Comparison of ENCODE assay signal across 1 cellular context in the genomic region with DNA sequence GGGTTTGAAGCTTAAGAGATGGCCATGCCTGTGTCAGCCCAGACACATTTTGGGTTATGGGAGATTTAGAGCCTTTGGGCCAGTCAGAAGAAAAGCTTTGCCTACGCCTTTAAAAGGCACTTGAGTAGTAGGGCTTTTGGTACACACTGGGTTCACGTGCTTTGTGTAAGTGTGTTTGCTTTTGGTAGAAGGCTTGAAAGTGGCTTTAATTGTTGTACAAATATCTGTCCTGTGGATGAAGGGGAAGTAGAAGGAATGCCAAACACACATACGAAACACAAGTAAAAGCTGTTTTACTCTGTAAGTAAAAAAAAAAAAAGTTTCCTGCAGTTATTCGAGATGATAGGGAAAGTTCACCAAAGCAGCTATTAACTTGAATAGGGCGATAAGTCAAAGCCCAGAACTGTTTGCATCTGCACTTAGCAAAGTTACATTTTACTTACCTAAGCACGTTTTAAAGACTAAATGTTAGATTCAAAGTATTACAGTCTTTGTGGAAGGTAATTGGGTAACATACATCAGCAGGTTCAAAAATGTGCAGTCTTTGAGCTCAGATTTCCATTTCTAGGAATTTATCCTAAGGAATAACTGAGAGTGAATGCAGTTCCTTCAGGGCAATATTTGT.
A peak's percentile ranks its signal among the peaks of the same experiment; 100 is the strongest.
TF ChIP-seq lines count a peak whose summit lies in the region.

No MANE protein-coding gene starts in this region.

TF ChIP-seq in HepG2, 621 proteins besides CTCF, POLR2A, EP300 and RAD21 (continued from another document and continues in another):
- TF ChIP-seq, protein P1, sequence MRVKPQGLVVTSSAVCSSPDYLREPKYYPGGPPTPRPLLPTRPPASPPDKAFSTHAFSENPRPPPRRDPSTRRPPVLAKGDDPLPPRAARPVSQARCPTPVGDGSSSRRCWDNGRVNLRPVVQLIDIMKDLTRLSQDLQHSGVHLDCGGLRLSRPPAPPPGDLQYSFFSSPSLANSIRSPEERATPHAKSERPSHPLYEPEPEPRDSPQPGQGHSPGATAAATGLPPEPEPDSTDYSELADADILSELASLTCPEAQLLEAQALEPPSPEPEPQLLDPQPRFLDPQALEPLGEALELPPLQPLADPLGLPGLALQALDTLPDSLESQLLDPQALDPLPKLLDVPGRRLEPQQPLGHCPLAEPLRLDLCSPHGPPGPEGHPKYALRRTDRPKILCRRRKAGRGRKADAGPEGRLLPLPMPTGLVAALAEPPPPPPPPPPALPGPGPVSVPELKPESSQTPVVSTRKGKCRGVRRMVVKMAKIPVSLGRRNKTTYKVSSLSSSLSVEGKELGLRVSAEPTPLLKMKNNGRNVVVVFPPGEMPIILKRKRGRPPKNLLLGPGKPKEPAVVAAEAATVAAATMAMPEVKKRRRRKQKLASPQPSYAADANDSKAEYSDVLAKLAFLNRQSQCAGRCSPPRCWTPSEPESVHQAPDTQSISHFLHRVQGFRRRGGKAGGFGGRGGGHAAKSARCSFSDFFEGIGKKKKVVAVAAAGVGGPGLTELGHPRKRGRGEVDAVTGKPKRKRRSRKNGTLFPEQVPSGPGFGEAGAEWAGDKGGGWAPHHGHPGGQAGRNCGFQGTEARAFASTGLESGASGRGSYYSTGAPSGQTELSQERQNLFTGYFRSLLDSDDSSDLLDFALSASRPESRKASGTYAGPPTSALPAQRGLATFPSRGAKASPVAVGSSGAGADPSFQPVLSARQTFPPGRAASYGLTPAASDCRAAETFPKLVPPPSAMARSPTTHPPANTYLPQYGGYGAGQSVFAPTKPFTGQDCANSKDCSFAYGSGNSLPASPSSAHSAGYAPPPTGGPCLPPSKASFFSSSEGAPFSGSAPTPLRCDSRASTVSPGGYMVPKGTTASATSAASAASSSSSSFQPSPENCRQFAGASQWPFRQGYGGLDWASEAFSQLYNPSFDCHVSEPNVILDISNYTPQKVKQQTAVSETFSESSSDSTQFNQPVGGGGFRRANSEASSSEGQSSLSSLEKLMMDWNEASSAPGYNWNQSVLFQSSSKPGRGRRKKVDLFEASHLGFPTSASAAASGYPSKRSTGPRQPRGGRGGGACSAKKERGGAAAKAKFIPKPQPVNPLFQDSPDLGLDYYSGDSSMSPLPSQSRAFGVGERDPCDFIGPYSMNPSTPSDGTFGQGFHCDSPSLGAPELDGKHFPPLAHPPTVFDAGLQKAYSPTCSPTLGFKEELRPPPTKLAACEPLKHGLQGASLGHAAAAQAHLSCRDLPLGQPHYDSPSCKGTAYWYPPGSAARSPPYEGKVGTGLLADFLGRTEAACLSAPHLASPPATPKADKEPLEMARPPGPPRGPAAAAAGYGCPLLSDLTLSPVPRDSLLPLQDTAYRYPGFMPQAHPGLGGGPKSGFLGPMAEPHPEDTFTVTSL (CRISPR knock-in tag; IDR thresholded peaks at IDR 0.05; ENCODE audit: borderline replicate concordance) = peak; percentile 88; the same call in 1 of the 2 replicates
- 0 out of 2 replicates have a peak, but pooled peaks have one; percentile 72 for TF ChIP-seq ZNF761 (CRISPR knock-in tag; conservative IDR thresholded peaks at IDR 0.05)
- TF ChIP-seq ZSCAN25 (CRISPR knock-in tag; IDR thresholded peaks at IDR 0.05) = no peak
- no peak for TF ChIP-seq TGIF2 (CRISPR knock-in tag; IDR thresholded peaks at IDR 0.05)
- TF ChIP-seq, protein P2, sequence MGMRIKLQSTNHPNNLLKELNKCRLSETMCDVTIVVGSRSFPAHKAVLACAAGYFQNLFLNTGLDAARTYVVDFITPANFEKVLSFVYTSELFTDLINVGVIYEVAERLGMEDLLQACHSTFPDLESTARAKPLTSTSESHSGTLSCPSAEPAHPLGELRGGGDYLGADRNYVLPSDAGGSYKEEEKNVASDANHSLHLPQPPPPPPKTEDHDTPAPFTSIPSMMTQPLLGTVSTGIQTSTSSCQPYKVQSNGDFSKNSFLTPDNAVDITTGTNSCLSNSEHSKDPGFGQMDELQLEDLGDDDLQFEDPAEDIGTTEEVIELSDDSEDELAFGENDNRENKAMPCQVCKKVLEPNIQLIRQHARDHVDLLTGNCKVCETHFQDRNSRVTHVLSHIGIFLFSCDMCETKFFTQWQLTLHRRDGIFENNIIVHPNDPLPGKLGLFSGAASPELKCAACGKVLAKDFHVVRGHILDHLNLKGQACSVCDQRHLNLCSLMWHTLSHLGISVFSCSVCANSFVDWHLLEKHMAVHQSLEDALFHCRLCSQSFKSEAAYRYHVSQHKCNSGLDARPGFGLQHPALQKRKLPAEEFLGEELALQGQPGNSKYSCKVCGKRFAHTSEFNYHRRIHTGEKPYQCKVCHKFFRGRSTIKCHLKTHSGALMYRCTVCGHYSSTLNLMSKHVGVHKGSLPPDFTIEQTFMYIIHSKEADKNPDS (CRISPR knock-in tag; IDR thresholded peaks at IDR 0.05) = no peak
- TF ChIP-seq ATF4 (CRISPR knock-in tag; IDR thresholded peaks at IDR 0.05) = no peak
- TF ChIP-seq ZNF792 (CRISPR knock-in tag; IDR thresholded peaks at IDR 0.05) = peak; percentile 35; the same call in 1 of the 2 replicates
- peak; percentile 99 for TF ChIP-seq ISL2 (CRISPR knock-in tag; IDR thresholded peaks at IDR 0.05)
- peak; percentile 78; the same call in 1 of the 2 replicates for TF ChIP-seq CREM (IDR thresholded peaks at IDR 0.05)
- no peak for TF ChIP-seq CREM (CRISPR knock-in tag; IDR thresholded peaks at IDR 0.05)
- no peak for TF ChIP-seq ZNF709 (CRISPR knock-in tag; IDR thresholded peaks at IDR 0.05)
- TF ChIP-seq, protein P3, sequence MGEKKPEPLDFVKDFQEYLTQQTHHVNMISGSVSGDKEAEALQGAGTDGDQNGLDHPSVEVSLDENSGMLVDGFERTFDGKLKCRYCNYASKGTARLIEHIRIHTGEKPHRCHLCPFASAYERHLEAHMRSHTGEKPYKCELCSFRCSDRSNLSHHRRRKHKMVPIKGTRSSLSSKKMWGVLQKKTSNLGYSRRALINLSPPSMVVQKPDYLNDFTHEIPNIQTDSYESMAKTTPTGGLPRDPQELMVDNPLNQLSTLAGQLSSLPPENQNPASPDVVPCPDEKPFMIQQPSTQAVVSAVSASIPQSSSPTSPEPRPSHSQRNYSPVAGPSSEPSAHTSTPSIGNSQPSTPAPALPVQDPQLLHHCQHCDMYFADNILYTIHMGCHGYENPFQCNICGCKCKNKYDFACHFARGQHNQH (CRISPR knock-in tag; IDR thresholded peaks at IDR 0.05) = no peak
- no peak for TF ChIP-seq PAX8 (CRISPR knock-in tag; IDR thresholded peaks at IDR 0.05; ENCODE audit: borderline replicate concordance)
- no peak for TF ChIP-seq IKZF1 (IDR thresholded peaks at IDR 0.05)
- no peak for TF ChIP-seq PAF1 (CRISPR knock-in tag; IDR thresholded peaks at IDR 0.05)
- peak; percentile 97 for TF ChIP-seq TCF7 (IDR thresholded peaks at IDR 0.05; ENCODE audit: low read depth)
- TF ChIP-seq, protein P4, sequence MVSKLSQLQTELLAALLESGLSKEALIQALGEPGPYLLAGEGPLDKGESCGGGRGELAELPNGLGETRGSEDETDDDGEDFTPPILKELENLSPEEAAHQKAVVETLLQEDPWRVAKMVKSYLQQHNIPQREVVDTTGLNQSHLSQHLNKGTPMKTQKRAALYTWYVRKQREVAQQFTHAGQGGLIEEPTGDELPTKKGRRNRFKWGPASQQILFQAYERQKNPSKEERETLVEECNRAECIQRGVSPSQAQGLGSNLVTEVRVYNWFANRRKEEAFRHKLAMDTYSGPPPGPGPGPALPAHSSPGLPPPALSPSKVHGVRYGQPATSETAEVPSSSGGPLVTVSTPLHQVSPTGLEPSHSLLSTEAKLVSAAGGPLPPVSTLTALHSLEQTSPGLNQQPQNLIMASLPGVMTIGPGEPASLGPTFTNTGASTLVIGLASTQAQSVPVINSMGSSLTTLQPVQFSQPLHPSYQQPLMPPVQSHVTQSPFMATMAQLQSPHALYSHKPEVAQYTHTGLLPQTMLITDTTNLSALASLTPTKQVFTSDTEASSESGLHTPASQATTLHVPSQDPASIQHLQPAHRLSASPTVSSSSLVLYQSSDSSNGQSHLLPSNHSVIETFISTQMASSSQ (IDR thresholded peaks at IDR 0.05; ENCODE audit: low read depth) = peak; percentile 54; the same call in 1 of the 2 replicates
- TF ChIP-seq, protein P4 (CRISPR knock-in tag; IDR thresholded peaks at IDR 0.05; ENCODE audit: borderline replicate concordance) = peak; percentile 82; the same call in 1 of the 2 replicates
- TF ChIP-seq ZNF546 (CRISPR knock-in tag; conservative IDR thresholded peaks at IDR 0.05) = no peak
- TF ChIP-seq ZFP62 (CRISPR knock-in tag; IDR thresholded peaks at IDR 0.05) = no peak
- no peak for TF ChIP-seq ZFYVE20 (CRISPR knock-in tag; IDR thresholded peaks at IDR 0.05; ENCODE audit: borderline replicate concordance, low read depth)
- no peak for TF ChIP-seq ADNP (CRISPR knock-in tag; IDR thresholded peaks at IDR 0.05)
- no peak for TF ChIP-seq ZEB1 (IDR thresholded peaks at IDR 0.05; ENCODE audit: insufficient replicate concordance, low read depth)
- TF ChIP-seq ZNF432 (CRISPR knock-in tag; IDR thresholded peaks at IDR 0.05; ENCODE audit: borderline replicate concordance) = no peak
- TF ChIP-seq ZNF556 (CRISPR knock-in tag; IDR thresholded peaks at IDR 0.05; ENCODE audit: borderline replicate concordance) = no peak; the same call in 1 of the 2 replicates
- peak; percentile 80; the same call in 1 of the 2 replicates for TF ChIP-seq ZNF264 (CRISPR knock-in tag; IDR thresholded peaks at IDR 0.05)
- TF ChIP-seq ZNF138 (CRISPR knock-in tag; IDR thresholded peaks at IDR 0.05; ENCODE audit: low read depth) = no peak
- TF ChIP-seq GABPA (IDR thresholded peaks at IDR 0.05; ENCODE audit: low read depth, low read length) = no peak
- no peak for TF ChIP-seq GABPA (CRISPR knock-in tag; IDR thresholded peaks at IDR 0.05; ENCODE audit: low read depth)
- TF ChIP-seq, protein P5, sequence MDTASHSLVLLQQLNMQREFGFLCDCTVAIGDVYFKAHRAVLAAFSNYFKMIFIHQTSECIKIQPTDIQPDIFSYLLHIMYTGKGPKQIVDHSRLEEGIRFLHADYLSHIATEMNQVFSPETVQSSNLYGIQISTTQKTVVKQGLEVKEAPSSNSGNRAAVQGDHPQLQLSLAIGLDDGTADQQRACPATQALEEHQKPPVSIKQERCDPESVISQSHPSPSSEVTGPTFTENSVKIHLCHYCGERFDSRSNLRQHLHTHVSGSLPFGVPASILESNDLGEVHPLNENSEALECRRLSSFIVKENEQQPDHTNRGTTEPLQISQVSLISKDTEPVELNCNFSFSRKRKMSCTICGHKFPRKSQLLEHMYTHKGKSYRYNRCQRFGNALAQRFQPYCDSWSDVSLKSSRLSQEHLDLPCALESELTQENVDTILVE (CRISPR knock-in tag; IDR thresholded peaks at IDR 0.05) = peak; percentile 75; the same call in 1 of the 2 replicates
- TF ChIP-seq BHLHE40 (IDR thresholded peaks at IDR 0.05; ENCODE audit: low read length) = peak; percentile 99
- TF ChIP-seq THAP11 (CRISPR knock-in tag; IDR thresholded peaks at IDR 0.05) = peak; percentile 66; the same call in 1 of the 2 replicates
- TF ChIP-seq SNRNP70 (IDR thresholded peaks at IDR 0.05; ENCODE audit: low read depth, low read length) = no peak
- peak; percentile 79; the same call in 1 of the 2 replicates for TF ChIP-seq ETV5 (CRISPR knock-in tag; IDR thresholded peaks at IDR 0.05; ENCODE audit: borderline replicate concordance)
- no peak for TF ChIP-seq RFX3 (CRISPR knock-in tag; IDR thresholded peaks at IDR 0.05)
- TF ChIP-seq ZNF17 (CRISPR knock-in tag; IDR thresholded peaks at IDR 0.05) = no peak
- TF ChIP-seq DMTF1 (CRISPR knock-in tag; IDR thresholded peaks at IDR 0.05) = no peak
- TF ChIP-seq ZNF749 (CRISPR knock-in tag; IDR thresholded peaks at IDR 0.05; ENCODE audit: borderline replicate concordance) = no peak
- peak; percentile 95; the same call in 1 of the 2 replicates for TF ChIP-seq TARDBP (CRISPR knock-in tag; IDR thresholded peaks at IDR 0.05)
- TF ChIP-seq CBFB (CRISPR knock-in tag; IDR thresholded peaks at IDR 0.05) = 0 out of 2 replicates have a peak, but pooled peaks have one; percentile 32
- TF ChIP-seq PHB2 (IDR thresholded peaks at IDR 0.05; ENCODE audit: partially characterized antibody) = no peak
- TF ChIP-seq MXD4 (CRISPR knock-in tag; IDR thresholded peaks at IDR 0.05) = no peak; the same call in 1 of the 2 replicates
- TF ChIP-seq ZNF326 (CRISPR knock-in tag; IDR thresholded peaks at IDR 0.05; ENCODE audit: borderline replicate concordance) = no peak
- TF ChIP-seq FOSL1 (CRISPR knock-in tag; IDR thresholded peaks at IDR 0.05; ENCODE audit: borderline replicate concordance) = no peak
- 0 out of 2 replicates have a peak, but pooled peaks have one; percentile 25 for TF ChIP-seq CBX5 (CRISPR knock-in tag; IDR thresholded peaks at IDR 0.05; ENCODE audit: borderline replicate concordance)
- no peak for TF ChIP-seq ATM (IDR thresholded peaks at IDR 0.05; ENCODE audit: borderline replicate concordance)
- no peak for TF ChIP-seq SP4 (CRISPR knock-in tag; IDR thresholded peaks at IDR 0.05)
- 0 out of 2 replicates have a peak, but pooled peaks have one; percentile 21 for TF ChIP-seq SP5 (CRISPR knock-in tag; IDR thresholded peaks at IDR 0.05; ENCODE audit: borderline replicate concordance, low read depth)
